20 cellular contexts compared by ENCODE assay signal in genomic region chr5:121350493-121350892, GRCh38.
DNase-seq lines count a peak whose midpoint lies in the region; ATAC-seq and TF ChIP-seq lines count a peak whose summit lies in the region.
"Had no signal": no experiment of that assay in that cellular context is flagged by ENCODE, and none has a peak within 500 bp of the region (broad histone marks: within the 10 kb centered on the region; RNA-seq: fewer than 3 reads in every experiment).

No MANE protein-coding gene starts in this region.

- DNase-seq in GM23248 (peak; percentile 18), fibroblast of lung (ENCODE audit: low read depth in 2 of 2) (peak; percentile 28 to 55), aorta (no peak)
- DNase-seq: ACHN; activated CD8-positive, alpha-beta memory T cell treated with anti-CD3 and anti-CD28 coated beads, Interleukin-2, amount 50 U/mL, for 48 hours; activated effector memory CD4-positive, alpha-beta T cell treated with anti-CD3 and anti-CD28 coated beads, Interleukin-2, amount 50 U/mL, for 16 hours; adrenal gland; CD4-positive, CD25-positive, alpha-beta regulatory T cell; DMS153; Karpas-422; kidney glomerular epithelial cell; NCI-H526 treated with DMSO at 0.1 percent for 48 hours; nephron progenitor cell; WERI-Rb-1 had no signal

- H3K27ac ChIP-seq in ACC112 (ENCODE audit: low read depth, low read length) (no peak overlapping the region), GM23248 (no peak overlapping the region), fibroblast of lung (ENCODE audit: insufficient read depth, low read length) (no peak overlapping the region), aorta (ENCODE audit: low read depth in 1 of 2, low read length in 2 of 2) (no peak overlapping the region)
- H3K27ac ChIP-seq: adrenal gland, SJSA1, WERI-Rb-1 had no signal

- H3K79me2 ChIP-seq in ACC112 (ENCODE audit: control insufficient read depth, insufficient read depth, low read length, unreplicated experiment) (no peaks in the 10 kb centered on the region), GM23248 (ENCODE audit: insufficient read depth) (no peaks in the 10 kb centered on the region), fibroblast of lung (ENCODE audit: control insufficient read depth, insufficient read depth, low read length) (no peaks in the 10 kb centered on the region)

- H3F3A ChIP-seq in GM23248 (ENCODE audit: insufficient read depth), result no peaks in the 10 kb centered on the region

- no peaks in the 10 kb centered on the region for H3K27me3 ChIP-seq in ACC112 (ENCODE audit: insufficient read depth, low read length)
- no peaks in the 10 kb centered on the region for H3K27me3 ChIP-seq in GM23248 (replicated peaks; ENCODE audit: insufficient read depth)
- H3K27me3 ChIP-seq in fibroblast of lung (ENCODE audit: control insufficient read depth, insufficient read depth, low read length), result no peaks in the 10 kb centered on the region
- H3K27me3 ChIP-seq in aorta (ENCODE audit: control insufficient read depth in 1 of 2, insufficient read depth in 2 of 2, low read length in 1 of 2), result no peaks in the 10 kb centered on the region
- H3K27me3 ChIP-seq: adrenal gland had no signal

- TF ChIP-seq CTCF in fibroblast of lung (conservative IDR thresholded peaks at IDR 0.05 in 1 of 2, IDR thresholded peaks at IDR 0.05 in 1 of 2; ENCODE audit: low read depth in 1 of 2, low read length in 2 of 2), result no peak

- H3K4me2 ChIP-seq in GM23248 (ENCODE audit: unreplicated experiment) (no peak overlapping the region), fibroblast of lung (ENCODE audit: extremely low read depth, insufficient read depth, low read length) (no peak overlapping the region)

- H3K9ac ChIP-seq in GM23248, result no peak overlapping the region
- H3K9ac ChIP-seq in fibroblast of lung (ENCODE audit: insufficient read depth, low read length), result no peak overlapping the region

- WGBS in GM23248 (ENCODE audit: low coverage in 1 of 2, low lambda C conversion rate in 2 of 2, missing lambda C conversion rate in 2 of 2), 2 experiments, result 1 to 8% methylated on average over 2 of the region's 2 CpGs
- 42 to 49% methylated on average over 2 of the region's 2 CpGs for WGBS in aorta, 2 donors

- in situ Hi-C loops in GM23248 (cut with MboI), result no loop called here

- H3K4me3 ChIP-seq in ACC112 (ENCODE audit: low read depth, low read length), result peak overlapping the region; percentile 22; the same call in 1 of the 2 replicates
- no peak overlapping the region for H3K4me3 ChIP-seq in GM23248
- no peak overlapping the region for H3K4me3 ChIP-seq in fibroblast of lung (replicated peaks in 1 of 4; ENCODE audit: control extremely low read depth in 1 of 4, insufficient read depth in 1 of 4, low read depth in 3 of 4, low read length in 4 of 4)
- no peak overlapping the region for H3K4me3 ChIP-seq in aorta (ENCODE audit: low read length in 2 of 2)
- H3K4me3 ChIP-seq: adrenal gland, SJSA1 had no signal

- H2AFZ ChIP-seq in ACC112 (ENCODE audit: low read length, unreplicated experiment) (peak overlapping the region; percentile 47), GM23248 (no peak overlapping the region), fibroblast of lung (ENCODE audit: low read length) (no peak overlapping the region)

- H3K9me3 ChIP-seq in GM23248 (ENCODE audit: low read depth), result no peaks in the 10 kb centered on the region
- H3K9me3 ChIP-seq in fibroblast of lung (ENCODE audit: control insufficient read depth, insufficient read depth, low read depth, low read length), result no peaks in the 10 kb centered on the region
- H3K9me3 ChIP-seq in aorta (ENCODE audit: control insufficient read depth, low read length), result no peaks in the 10 kb centered on the region
- H3K9me3 ChIP-seq: adrenal gland, SJSA1 had no signal

- H3K9me2 ChIP-seq in GM23248 (ENCODE audit: insufficient read depth), result no peaks in the 10 kb centered on the region

- peaks cover 5% of the 10 kb centered on the region for H3K4me1 ChIP-seq in ACC112 (ENCODE audit: control insufficient read depth, insufficient read depth, low read length, unreplicated experiment)
- no peaks in the 10 kb centered on the region for H3K4me1 ChIP-seq in GM23248 (ENCODE audit: insufficient read depth)
- no peaks in the 10 kb centered on the region for H3K4me1 ChIP-seq in fibroblast of lung (ENCODE audit: control insufficient read depth, extremely low read depth, insufficient read depth, low read length)
- no peaks in the 10 kb centered on the region for H3K4me1 ChIP-seq in aorta (ENCODE audit: control insufficient read depth in 1 of 2, insufficient read depth in 2 of 2, low read length in 2 of 2)
- H3K4me1 ChIP-seq: adrenal gland, SJSA1 had no signal

- ATAC-seq in SK-N-SH treated with all-trans-retinoic acid at 6 μM for 48 hours (peak; percentile 64), aorta (ENCODE audit: low FRiP score) (no peak), GM21717 (IDR thresholded peaks at IDR 0.05; ENCODE audit: unreplicated experiment) (no peak), HG02840 (IDR thresholded peaks at IDR 0.05; ENCODE audit: low FRiP score, unreplicated experiment) (no peak), GM19324 (IDR thresholded peaks at IDR 0.05; ENCODE audit: low FRiP score, unreplicated experiment) (no peak)

- H4K20me1 ChIP-seq in GM23248 (ENCODE audit: insufficient read depth), result no peaks in the 10 kb centered on the region
- H4K20me1 ChIP-seq in fibroblast of lung (ENCODE audit: control insufficient read depth, extremely low read depth, insufficient read depth, low read length), result no peaks in the 10 kb centered on the region

- no peaks in the 10 kb centered on the region for H3K36me3 ChIP-seq in ACC112 (ENCODE audit: insufficient read depth, low read length)
- no peaks in the 10 kb centered on the region for H3K36me3 ChIP-seq in GM23248 (ENCODE audit: low read depth)
- H3K36me3 ChIP-seq in fibroblast of lung (ENCODE audit: control insufficient read depth, insufficient read depth, low read length), result no peaks in the 10 kb centered on the region
- H3K36me3 ChIP-seq in aorta (ENCODE audit: control insufficient read depth in 1 of 2, insufficient read depth in 2 of 2, low read length in 1 of 2), result no peaks in the 10 kb centered on the region
- H3K36me3 ChIP-seq: adrenal gland, SJSA1, WERI-Rb-1 had no signal

- intact Hi-C loops in aorta (cut with DNase I), result no loop called here

TF ChIP-seq in SK-N-SH treated with all-trans-retinoic acid at 6 μM for 48 hours, 23 proteins besides CTCF, POLR2A, EP300 and RAD21:
- TF ChIP-seq PPARA (CRISPR knock-in tag; IDR thresholded peaks at IDR 0.05; ENCODE audit: borderline replicate concordance), result no peak
- TF ChIP-seq TOX (CRISPR knock-in tag; IDR thresholded peaks at IDR 0.05; ENCODE audit: borderline replicate concordance), result 0 out of 2 replicates have a peak, but pooled peaks have one; percentile 10

Comparison
In these comparisons a context has a peak if more than half of its experiments do, and no peak if none do; other contexts are left out.
1. DNase-seq: peak in GM23248 (single experiment) and fibroblast of lung (2 of 2); none in aorta (0 of 2).